Comparison of ENCODE assay signal across 9 cellular contexts in genomic region chr11:57903441-57904123, GRCh38.
DNase-seq lines count a peak whose midpoint lies in the region; ATAC-seq and TF ChIP-seq lines count a peak whose summit lies in the region.
"Had no signal": no experiment of that assay in that cellular context is flagged by ENCODE, and none has a peak within 500 bp of the region (broad histone marks: within the 10 kb centered on the region; RNA-seq: fewer than 3 reads in every experiment).

No MANE protein-coding gene starts in this region.

- H3K4me3 Mint-ChIP-seq in mesothelial cell of epicardium = no peak overlapping the region
- H3K4me3 Mint-ChIP-seq: neural crest cell had no signal

- H3K36me3 Mint-ChIP-seq in mesothelial cell of epicardium = no peaks in the 10 kb centered on the region

- no peak for TF ChIP-seq CTCF in mesothelial cell of epicardium (IDR thresholded peaks at IDR 0.05; ENCODE audit: unreplicated experiment)

- peak overlapping the region; percentile 27 for H3K27ac Mint-ChIP-seq in mesothelial cell of epicardium

- peaks cover 20% of the 10 kb centered on the region for H3K9me3 Mint-ChIP-seq in mesothelial cell of epicardium

- ATAC-seq in HG03095 (IDR thresholded peaks at IDR 0.05; ENCODE audit: unreplicated experiment) = peak; percentile 73
- no peak for ATAC-seq in HG02870 (IDR thresholded peaks at IDR 0.05; ENCODE audit: unreplicated experiment)

- DNase-seq in EL (peak; percentile 4), mesothelial cell of epicardium (ENCODE audit: low spot score in 2 of 2, unreplicated experiment in 2 of 2) (no peak), NCI-H2107 treated with DMSO at 0.1 percent for 48 hours (lab: John Stamatoyannopoulos, UW; ENCODE audit: unreplicated experiment) (no peak), NCI-H187 treated with DMSO at 0.1 percent for 48 hours (lab: John Stamatoyannopoulos, UW) (no peak), HuH-7 (ENCODE audit: low spot score) (no peak)
- DNase-seq in activated CD8-positive, alpha-beta memory T cell treated with anti-CD3 and anti-CD28 coated beads, Interleukin-2, amount 50 U/mL, for 48 hours = peak; percentile 61

- H3K4me1 Mint-ChIP-seq in mesothelial cell of epicardium = peaks cover 13% of the 10 kb centered on the region
- H3K4me1 Mint-ChIP-seq: neural crest cell had no signal

- peaks cover 3% of the 10 kb centered on the region for H3K27me3 Mint-ChIP-seq in mesothelial cell of epicardium (ENCODE audit: low read depth)

Comparison
In these comparisons a context has a peak if more than half of its experiments do, and no peak if none do; other contexts are left out.
1. DNase-seq: peak in EL (single experiment) and activated CD8-positive, alpha-beta memory T cell treated with anti-CD3 and anti-CD28 coated beads, Interleukin-2, amount 50 U/mL, for 48 hours (single experiment); none in mesothelial cell of epicardium (0 of 2), NCI-H2107 treated with DMSO at 0.1 percent for 48 hours (single experiment), NCI-H187 treated with DMSO at 0.1 percent for 48 hours (single experiment) and HuH-7 (single experiment).